In the genomic region with DNA sequence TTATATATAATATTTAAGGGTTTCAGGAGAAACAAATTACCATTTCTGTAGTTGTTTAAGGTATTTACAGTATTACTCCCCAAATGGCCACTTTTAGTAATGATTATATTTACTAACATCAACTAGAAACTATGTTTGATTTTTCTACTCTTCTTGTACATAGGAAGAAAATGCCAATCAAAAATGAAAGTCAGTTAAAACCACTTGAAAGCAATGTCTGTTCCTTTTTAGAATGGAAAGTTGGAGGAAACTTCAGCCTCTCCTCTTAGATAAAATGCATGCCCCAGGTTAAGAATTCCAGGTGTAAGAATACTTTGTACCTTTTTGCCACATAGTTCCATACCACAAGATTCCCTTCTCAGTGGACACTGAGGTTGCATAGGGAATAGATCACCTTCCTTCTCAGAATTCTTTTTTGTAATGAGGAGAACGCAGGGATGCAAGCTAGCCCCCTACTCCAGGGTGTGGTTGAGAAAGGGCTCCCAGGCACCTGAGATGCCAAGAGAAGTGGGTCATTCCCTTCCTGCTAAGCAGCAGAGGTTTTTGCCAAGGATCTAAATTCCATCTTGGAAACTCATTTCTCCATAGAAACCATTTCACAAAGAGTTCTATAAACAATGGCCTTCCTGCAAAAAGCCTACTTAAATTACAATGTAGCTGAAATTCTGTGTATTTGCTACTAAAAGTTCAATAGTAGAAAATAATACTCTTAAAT, we compare ENCODE assay signal across 15 cellular contexts. TPM values are rescaled to one million over a fixed set of nuclear protein-coding genes. Genes with fewer than 3 reads are reported as not detected.
DNase-seq lines count a peak whose midpoint lies in the region; ATAC-seq and TF ChIP-seq lines count a peak whose summit lies in the region.
"Had no signal": no experiment of that assay in that cellular context is flagged by ENCODE, and none has a peak within 500 bp of the region (broad histone marks: within the 10 kb centered on the region; RNA-seq: fewer than 3 reads in every experiment).

No MANE protein-coding gene starts in this region.

- TF ChIP-seq CTCF in left ventricle myocardium inferior (IDR thresholded peaks at IDR 0.05; ENCODE audit: borderline replicate concordance): no peak
- no peak for TF ChIP-seq CTCF in fibroblast of mammary gland (conservative IDR thresholded peaks at IDR 0.05; ENCODE audit: control insufficient read depth, insufficient read depth, low read depth, low read length)
- no peak for TF ChIP-seq CTCF in tibial nerve (IDR thresholded peaks at IDR 0.05)

- H3K27ac ChIP-seq in left ventricle myocardium inferior (replicated peaks): peak overlapping the region; percentile 12
- H3K27ac ChIP-seq in right cardiac atrium (ENCODE audit: low read length): no peak overlapping the region
- no peak overlapping the region for H3K27ac ChIP-seq in aorta (ENCODE audit: low read depth in 1 of 2, low read length in 2 of 2)
- H3K27ac ChIP-seq in tibial nerve: peak overlapping the region in 1 of 4 donors; percentile 6
- H3K27ac ChIP-seq: pancreas, vagina had no signal

- no peak for TF ChIP-seq POLR2A in tibial nerve (IDR thresholded peaks at IDR 0.05)

- H3K9me3 ChIP-seq in left ventricle myocardium inferior (replicated peaks): no peaks in the 10 kb centered on the region
- no peaks in the 10 kb centered on the region for H3K9me3 ChIP-seq in right cardiac atrium (ENCODE audit: control insufficient read depth, low read length)
- no peaks in the 10 kb centered on the region for H3K9me3 ChIP-seq in aorta (ENCODE audit: control insufficient read depth, low read length)
- H3K9me3 ChIP-seq in tibial nerve: no peaks in the 10 kb centered on the region
- H3K9me3 ChIP-seq: pancreas, vagina had no signal

- H3K36me3 ChIP-seq in left ventricle myocardium inferior (no peaks in the 10 kb centered on the region), aorta (ENCODE audit: control insufficient read depth in 1 of 2, insufficient read depth in 2 of 2, low read length in 1 of 2) (no peaks in the 10 kb centered on the region), tibial nerve (no peaks in the 10 kb centered on the region)
- H3K36me3 ChIP-seq: pancreas, vagina had no signal

- H3K4me3 ChIP-seq in left ventricle myocardium inferior (no peak overlapping the region), right cardiac atrium (ENCODE audit: low read length) (no peak overlapping the region), fibroblast of mammary gland (ENCODE audit: control insufficient read depth, low read depth, low read length) (no peak overlapping the region), aorta (ENCODE audit: low read length in 2 of 2) (no peak overlapping the region), tibial nerve (no peak overlapping the region)
- H3K4me3 ChIP-seq: pancreas, vagina had no signal

- 87% methylated on average over 1 of the region's 1 CpG for WGBS in right cardiac atrium
- WGBS in aorta, 2 donors: 86 to 93% methylated on average over 1 of the region's 1 CpG
- WGBS in tibial nerve, 2 donors: 77 to 93% methylated on average over 1 of the region's 1 CpG

- H3K27me3 ChIP-seq in left ventricle myocardium inferior (ENCODE audit: low read depth) (no peaks in the 10 kb centered on the region), right cardiac atrium (ENCODE audit: control insufficient read depth, insufficient read depth) (no peaks in the 10 kb centered on the region), aorta (ENCODE audit: control insufficient read depth in 1 of 2, insufficient read depth in 2 of 2, low read length in 1 of 2) (peaks cover 0 to 2% of the 10 kb centered on the region in 2 donors), tibial nerve (no peaks in the 10 kb centered on the region)
- H3K27me3 ChIP-seq: pancreas, vagina had no signal

- DNase-seq in left ventricle myocardium inferior (no peak), right cardiac atrium (no peak), OCI-M1 (lab: John Stamatoyannopoulos, UW) (peak; percentile 17), fibroblast of mammary gland (ENCODE audit: low read depth) (peak; percentile 36), left lobe of liver (ENCODE audit: low spot score) (no peak), aorta (no peak), tibial nerve (ENCODE audit: low spot score in 2 of 2) (no peak), MV-4-11 (lab: John Stamatoyannopoulos, UW) (no peak)
- DNase-seq: activated CD4-positive, alpha-beta T cell treated with anti-CD3 and anti-CD28 coated beads for 4 hours; central memory CD4-positive, alpha-beta T cell; DMS79; NCI-H2171; pancreas; T-cell had no signal

- peaks cover 21% of the 10 kb centered on the region for H3K4me1 ChIP-seq in left ventricle myocardium inferior
- H3K4me1 ChIP-seq in right cardiac atrium (ENCODE audit: control insufficient read depth, insufficient read depth, low read length): no peaks in the 10 kb centered on the region
- no peaks in the 10 kb centered on the region for H3K4me1 ChIP-seq in aorta (ENCODE audit: control insufficient read depth in 1 of 2, insufficient read depth in 2 of 2, low read length in 2 of 2)
- peaks cover 0 to 28% (median 8%) of the 10 kb centered on the region in 4 donors for H3K4me1 ChIP-seq in tibial nerve

- intact Hi-C loops in left ventricle myocardium inferior (cut with micrococcal nuclease) (no loop called here), right cardiac atrium (cut with DNase I) (loop anchor here in 1 of 4 donors (10.0 kb wide), 2 partner anchors 101 to 131 kb away; partner anchors contain the start of gene PNO1), aorta (cut with DNase I) (loop anchor here in 1 of 2 donors (10.0 kb wide), 1 partner anchor 569 kb away; no protein-coding TSS in a partner anchor)

- ATAC-seq in right cardiac atrium (no peak), left lobe of liver (no peak), aorta (ENCODE audit: low FRiP score) (no peak)
- ATAC-seq: pancreas, T-cell had no signal

- TF ChIP-seq EP300 in tibial nerve (IDR thresholded peaks at IDR 0.05): no peak

RNA-seq across cellular contexts. Expression of gene PPP3R1, which starts 3.6 kb away (rescaled TPM):
- 34.6 TPM for total RNA-seq in left ventricle myocardium inferior
- 10 to 100 TPM; 37.9 to 46.2 (median 42.9) TPM for total RNA-seq in right cardiac atrium
- 21.4 TPM for polyA plus RNA-seq in right cardiac atrium
- 23.5 TPM for total RNA-seq in left lobe of liver
- total RNA-seq in aorta: 10 to 100 TPM; 50.4 to 51.0 TPM
- polyA plus RNA-seq in aorta: 10 to 100 TPM; 16.6 to 22.5 TPM
- 10 to 100 TPM; 31.5 to 41.7 (median 36.3) TPM for total RNA-seq in tibial nerve

Comparison
In these comparisons a context has a peak if more than half of its experiments do, and no peak if none do; other contexts are left out.
1. DNase-seq: peak in OCI-M1 (single experiment) and fibroblast of mammary gland (single experiment); none in left ventricle myocardium inferior (single experiment), right cardiac atrium (0 of 3), left lobe of liver (single experiment), aorta (0 of 2), tibial nerve (0 of 2) and MV-4-11 (single experiment).